Comparison of ENCODE assay signal across 8 cellular contexts in the genomic region with DNA sequence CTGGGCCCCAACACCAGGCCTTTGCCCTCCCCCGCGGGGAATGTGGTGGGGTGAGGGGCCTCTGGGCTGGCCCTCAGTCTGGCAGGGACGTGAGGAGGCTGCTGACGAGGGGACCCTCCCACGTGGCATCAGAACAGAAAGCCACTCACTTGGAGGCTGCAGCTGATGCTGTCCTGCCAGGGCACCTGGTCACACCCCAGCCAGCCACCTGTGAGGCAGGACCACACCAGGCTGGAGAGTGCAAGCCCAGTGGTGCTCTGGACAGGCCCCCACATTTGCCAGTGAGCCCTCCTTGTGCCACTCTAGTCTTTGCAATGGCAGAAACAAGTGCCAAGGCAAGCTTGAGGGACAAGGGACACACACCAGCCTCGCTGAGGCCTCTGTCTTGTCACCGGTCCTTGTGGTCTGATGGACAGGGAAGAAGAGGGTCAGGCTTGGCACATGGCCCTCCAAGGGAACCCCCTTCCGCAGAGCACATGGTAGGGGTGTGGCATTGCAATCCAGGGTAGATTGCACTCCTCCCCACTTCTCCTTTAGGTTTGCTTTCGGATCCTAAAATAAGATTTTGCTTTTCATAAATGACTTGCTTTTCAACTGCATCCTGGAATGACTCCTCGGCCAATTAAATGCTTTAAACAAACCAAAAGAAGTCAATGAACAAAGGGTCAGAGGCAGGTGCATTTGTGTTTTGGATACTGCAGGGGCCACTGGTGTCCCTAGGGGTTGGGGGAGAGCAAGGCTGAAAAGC. TPM values are rescaled to one million over a fixed set of nuclear protein-coding genes. Genes with fewer than 3 reads are reported as not detected.
DNase-seq lines count a peak whose midpoint lies in the region; ATAC-seq and TF ChIP-seq lines count a peak whose summit lies in the region.

No MANE protein-coding gene starts in this region.

- H3K9me3 Mint-ChIP-seq in mesothelial cell of epicardium = no peaks in the 10 kb centered on the region

- peaks cover 21% of the 10 kb centered on the region for H3K4me1 Mint-ChIP-seq in mesothelial cell of epicardium

- TF ChIP-seq CTCF in GM10266 (IDR thresholded peaks at IDR 0.05; ENCODE audit: control insufficient read depth, insufficient read depth, low read depth, missing control alignments) (peak; percentile 15), mesothelial cell of epicardium (IDR thresholded peaks at IDR 0.05; ENCODE audit: unreplicated experiment) (no peak)

- peak overlapping the region; percentile 58 for H3K27ac ChIP-seq in caudate nucleus (ENCODE audit: low read depth, low read length)

- DNase-seq in GM10266 (ENCODE audit: extremely low spot score) (peak; percentile 69), caudate nucleus (lab: John Stamatoyannopoulos, UW) (peak in 3 of 61 donors; percentile 32 to 56 (median 39)), mesothelial cell of epicardium (ENCODE audit: low spot score in 2 of 2, unreplicated experiment in 2 of 2) (no peak), NCI-H2196 (lab: John Stamatoyannopoulos, UW; ENCODE audit: unreplicated experiment) (no peak), putamen (ENCODE audit: low spot score) (no peak), cardiac septum (ENCODE audit: low spot score) (no peak)

- H3K27ac Mint-ChIP-seq in mesothelial cell of epicardium = no peak overlapping the region

- H3K36me3 Mint-ChIP-seq in mesothelial cell of epicardium = no peaks in the 10 kb centered on the region

- ATAC-seq in GM19397 (IDR thresholded peaks at IDR 0.05; ENCODE audit: unreplicated experiment) (peak; percentile 44), HG03342 (IDR thresholded peaks at IDR 0.05; ENCODE audit: unreplicated experiment) (peak; percentile 55)

- intact Hi-C loops in cardiac septum (cut with DNase I) = no loop called here

- peaks cover 22% of the 10 kb centered on the region for H3K27me3 Mint-ChIP-seq in mesothelial cell of epicardium (ENCODE audit: low read depth)

- H3K4me3 Mint-ChIP-seq in mesothelial cell of epicardium = no peak overlapping the region

RNA-seq across cellular contexts. Expression of a gene that starts 53.7 kb away (rescaled TPM):
- 23.1 to 24.8 TPM (median 23.7 TPM) in 3 replicates for total RNA-seq in mesothelial cell of epicardium
- total RNA-seq in cardiac septum = 2.6 TPM
